In the genomic region with DNA sequence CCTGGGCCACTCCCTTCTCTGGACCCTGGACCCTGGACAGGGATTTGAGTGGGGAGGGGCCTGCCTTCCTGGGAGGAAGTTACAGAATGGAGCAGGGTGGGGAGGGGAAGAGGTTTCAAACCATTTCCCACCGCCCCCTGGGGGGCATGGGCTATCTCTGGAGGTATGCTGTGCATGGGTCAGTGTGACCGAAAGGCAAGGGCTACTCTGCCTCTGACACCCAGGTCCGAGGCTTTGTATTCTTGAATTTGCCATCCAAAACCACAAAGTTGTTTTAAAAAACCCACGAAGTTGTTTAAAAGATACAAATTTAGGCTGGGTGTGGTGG, we compare ENCODE assay signal across 32 cellular contexts.
"Had no signal": no experiment of that assay in that cellular context is flagged by ENCODE, and none has a peak within 500 bp of the region (broad histone marks: within the 10 kb centered on the region; RNA-seq: fewer than 3 reads in every experiment).

No MANE protein-coding gene starts in this region.

- FAIRE-seq: endometrium, endothelial cell of umbilical vein had no signal

- H3K9me3 ChIP-seq: adrenal gland, body of pancreas, colonic mucosa, esophagus squamous epithelium, gastroesophageal sphincter had no signal

- ATAC-seq: activated CD4-positive, alpha-beta T cell treated with anti-CD3 and anti-CD28 coated beads for 36 hours; activated CD8-positive, alpha-beta memory T cell treated with anti-CD3 and anti-CD28 coated beads, Interleukin-2, amount 10 ng/mL, durations not matched to agents 7 days and 5 days; activated CD8-positive, alpha-beta T cell treated with anti-CD3 and anti-CD28 coated beads, Interleukin-2, amount 10 ng/mL, durations not matched to agents 7 days and 5 days; activated naive CD8-positive, alpha-beta T cell treated with anti-CD3 and anti-CD28 coated beads, Interleukin-2, amount 50 U/mL, for 24 hours; body of pancreas; gastroesophageal sphincter; T-helper 17 cell had no signal

- H3K4me3 ChIP-seq: adrenal gland, body of pancreas, colonic mucosa, esophagus squamous epithelium, gastroesophageal sphincter had no signal

- H3K27ac ChIP-seq: adrenal gland, body of pancreas, colonic mucosa, epithelial cell of prostate, esophagus squamous epithelium, gastroesophageal sphincter, WERI-Rb-1 had no signal

- DNase-seq: activated CD4-positive, alpha-beta memory T cell treated with anti-CD3 and anti-CD28 coated beads for 36 hours; activated CD4-positive, alpha-beta T cell treated with anti-CD3 and anti-CD28 coated beads for 36 hours; activated CD4-positive, alpha-beta T cell treated with anti-CD3 and anti-CD28 coated beads, Interleukin-2, amount 10 ng/mL, durations not matched to agents 24 days and 14 days; activated CD4-positive, CD25-positive, alpha-beta regulatory T cell; activated CD4-positive, CD25-positive, alpha-beta regulatory T cell treated with anti-CD3 and anti-CD28 coated beads, Interleukin-2, amount 50 U/mL, for 72 hours; activated CD8-positive, alpha-beta memory T cell treated with anti-CD3 and anti-CD28 coated beads, Interleukin-2, amount 10 ng/mL, durations not matched to agents 7 days and 5 days; activated CD8-positive, alpha-beta memory T cell treated with anti-CD3 and anti-CD28 coated beads, Interleukin-2, amount 50 U/mL, for 4 hours; activated CD8-positive, alpha-beta T cell treated with anti-CD3 and anti-CD28 coated beads, Interleukin-2, amount 10 ng/mL, durations not matched to agents 7 days and 5 days; activated effector memory CD4-positive, alpha-beta T cell treated with anti-CD3 and anti-CD28 coated beads, Interleukin-2, amount 50 U/mL, for 16 hours; activated naive CD4-positive, alpha-beta T cell treated with anti-CD3 and anti-CD28 coated beads for 36 hours; activated naive CD8-positive, alpha-beta T cell treated with anti-CD3 and anti-CD28 coated beads for 36 hours; activated naive CD8-positive, alpha-beta T cell treated with anti-CD3 and anti-CD28 coated beads, Interleukin-2, amount 50 U/mL, for 24 hours; activated T-cell treated with anti-CD3 and anti-CD28 coated beads, Interleukin-2, amount 50 U/mL, for 1 hour; activated T-cell treated with anti-CD3 and anti-CD28 coated beads, Interleukin-2, amount 50 U/mL, for 48 hours; adrenal gland; amygdala; aorta; body of pancreas; central memory CD4-positive, alpha-beta T cell; cerebellar nuclear complex; colonic mucosa; effector CD8-positive, alpha-beta T cell; esophagus squamous epithelium; foreskin melanocyte; T-helper 1 cell; T-helper 17 cell; T1000; WERI-Rb-1 had no signal

- H3K27me3 ChIP-seq: adrenal gland, body of pancreas, colonic mucosa, esophagus squamous epithelium, gastroesophageal sphincter had no signal

- H3K36me3 ChIP-seq: adrenal gland, colonic mucosa, esophagus squamous epithelium, gastroesophageal sphincter, WERI-Rb-1 had no signal
